In the genomic region with DNA sequence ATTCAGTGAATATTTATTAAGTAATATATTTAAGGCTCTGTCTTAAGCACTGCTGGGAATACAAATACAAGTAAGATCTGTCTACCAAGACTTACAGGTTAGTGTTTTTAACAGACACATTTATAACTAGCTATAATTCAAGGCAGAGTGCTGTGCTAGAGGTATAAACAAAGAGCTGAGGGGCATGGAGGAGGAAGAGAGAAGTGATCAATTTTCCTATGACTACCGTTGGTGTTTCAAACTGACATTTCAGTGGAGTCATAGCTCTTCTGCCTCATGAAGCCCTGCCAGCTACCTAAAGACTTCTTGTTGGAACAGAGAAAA, we compare ENCODE assay signal across 22 cellular contexts.
"Had no signal": no experiment of that assay in that cellular context is flagged by ENCODE, and none has a peak within 500 bp of the region (broad histone marks: within the 10 kb centered on the region; RNA-seq: fewer than 3 reads in every experiment).

No MANE protein-coding gene starts in this region.

- H3K9me3 Mint-ChIP-seq: effector memory CD8-positive, alpha-beta T cell; memory B cell; neural crest cell; stimulated activated memory B cell treated with anti-CD40 and anti-IgM and Interleukin-4, amounts not matched to agents 10 μg/mL and 1 μg/mL and 100 μg/mL, for 72 hours; stimulated activated naive CD8-positive, alpha-beta T cell treated with anti-CD3 and anti-CD28 coated beads, Interleukin-15, Interleukin-2, amounts not matched to agents 100 ng/mL and 50 ng/mL, for 24 hours had no signal

- H3K27me3 ChIP-seq: esophagus muscularis mucosa, gastroesophageal sphincter, left lung, tibial artery, upper lobe of left lung, uterus had no signal

- DNase-seq: effector memory CD8-positive, alpha-beta T cell; glutamatergic neuron; islet precursor cell; left lung; lower lobe of right lung; naive thymus-derived CD4-positive, alpha-beta T cell; posterior cingulate gyrus; right cardiac atrium; stimulated activated CD4-positive, alpha-beta T cell treated with anti-CD3 and anti-CD28 coated beads, Interleukin-15, amount 100 ng/mL, for 24 hours; stimulated activated CD4-positive, alpha-beta T cell treated with anti-CD3 and anti-CD28 coated beads, Interleukin-1b, Interleukin-23, amount 100 ng/mL, for 48 hours; stimulated activated CD4-positive, alpha-beta T cell treated with anti-CD3 and anti-CD28 coated beads, Interleukin-4, amount 100 ng/mL, for 24 hours; tibial artery; upper lobe of left lung; uterus had no signal

- ATAC-seq: effector memory CD8-positive, alpha-beta T cell; gastroesophageal sphincter; left lung; lower lobe of right lung; naive thymus-derived CD4-positive, alpha-beta T cell; right cardiac atrium; stimulated activated memory B cell treated with anti-CD40 and anti-IgM and Interleukin-4, amounts not matched to agents 10 μg/mL and 1 μg/mL and 100 μg/mL, for 72 hours had no signal

- H3K27me3 Mint-ChIP-seq: dendritic cell treated with granulocyte-macrophage colony-stimulating factor and Interleukin-4, amounts not matched to agents 40 ng/mL and 50 ng/mL, for 4 days; effector memory CD8-positive, alpha-beta T cell; stimulated activated naive CD8-positive, alpha-beta T cell treated with anti-CD3 and anti-CD28 coated beads, Interleukin-15, Interleukin-2, amounts not matched to agents 100 ng/mL and 50 ng/mL, for 24 hours had no signal

- H3K4me3 ChIP-seq: esophagus muscularis mucosa, gastroesophageal sphincter, left lung, lower lobe of right lung, tibial artery, upper lobe of left lung, uterus had no signal

- H3K4me3 Mint-ChIP-seq: dendritic cell treated with granulocyte-macrophage colony-stimulating factor and Interleukin-4, amounts not matched to agents 40 ng/mL and 50 ng/mL, for 4 days; effector memory CD8-positive, alpha-beta T cell; memory B cell; naive thymus-derived CD4-positive, alpha-beta T cell; neural crest cell; stimulated activated memory B cell treated with anti-CD40 and anti-IgM and Interleukin-4, amounts not matched to agents 10 μg/mL and 1 μg/mL and 100 μg/mL, for 72 hours; stimulated activated naive CD8-positive, alpha-beta T cell treated with anti-CD3 and anti-CD28 coated beads, Interleukin-15, Interleukin-2, amounts not matched to agents 100 ng/mL and 50 ng/mL, for 24 hours had no signal

- H3K9me3 ChIP-seq: esophagus muscularis mucosa, gastroesophageal sphincter, left lung, lower lobe of right lung, tibial artery, upper lobe of left lung, uterus had no signal

- H3K4me1 Mint-ChIP-seq: memory B cell; naive thymus-derived CD4-positive, alpha-beta T cell; neural crest cell; stimulated activated memory B cell treated with anti-CD40 and anti-IgM and Interleukin-4, amounts not matched to agents 10 μg/mL and 1 μg/mL and 100 μg/mL, for 72 hours had no signal

- H3K27ac ChIP-seq: epithelial cell of prostate, esophagus muscularis mucosa, gastroesophageal sphincter, left lung, lower lobe of right lung, tibial artery, upper lobe of left lung, uterus had no signal

- H3K4me1 ChIP-seq: left lung, lower lobe of right lung, tibial artery, upper lobe of left lung, uterus had no signal

- H3K27ac Mint-ChIP-seq: dendritic cell treated with granulocyte-macrophage colony-stimulating factor and Interleukin-4, amounts not matched to agents 40 ng/mL and 50 ng/mL, for 4 days; effector memory CD8-positive, alpha-beta T cell; memory B cell; naive thymus-derived CD4-positive, alpha-beta T cell; stimulated activated memory B cell treated with anti-CD40 and anti-IgM and Interleukin-4, amounts not matched to agents 10 μg/mL and 1 μg/mL and 100 μg/mL, for 72 hours; stimulated activated naive CD8-positive, alpha-beta T cell treated with anti-CD3 and anti-CD28 coated beads, Interleukin-15, Interleukin-2, amounts not matched to agents 100 ng/mL and 50 ng/mL, for 24 hours had no signal

- H3K36me3 ChIP-seq: tibial artery, uterus had no signal

- H3K36me3 Mint-ChIP-seq: stimulated activated memory B cell treated with anti-CD40 and anti-IgM and Interleukin-4, amounts not matched to agents 10 μg/mL and 1 μg/mL and 100 μg/mL, for 72 hours had no signal
